14 cellular contexts compared by ENCODE assay signal in genomic region chr12:69392146-69392928, GRCh38. TPM values are rescaled to one million over a fixed set of nuclear protein-coding genes. Genes with fewer than 3 reads are reported as not detected.
A peak's percentile ranks its signal among the peaks of the same experiment; 100 is the strongest.
DNase-seq lines count a peak whose midpoint lies in the region; ATAC-seq, FAIRE-seq and TF ChIP-seq lines count a peak whose summit lies in the region.
"Had no signal": no experiment of that assay in that cellular context is flagged by ENCODE, and none has a peak within 500 bp of the region (broad histone marks: within the 10 kb centered on the region; RNA-seq: fewer than 3 reads in every experiment).

No MANE protein-coding gene starts in this region.

- no peak overlapping the region for H3K27ac Mint-ChIP-seq in activated CD4-positive, alpha-beta T cell treated with anti-CD3 and anti-CD28 coated beads for 36 hours
- H3K27ac Mint-ChIP-seq: activated CD8-positive, alpha-beta T cell treated with anti-CD3 and anti-CD28 coated beads for 36 hours had no signal

- peak overlapping the region; percentile 20 for H3K4me2 ChIP-seq in GM23248 (ENCODE audit: unreplicated experiment)

- no peaks in the 10 kb centered on the region for H3K79me2 ChIP-seq in GM23248 (ENCODE audit: insufficient read depth)

- WGBS in GM23248 (ENCODE audit: low coverage in 1 of 2, low lambda C conversion rate in 2 of 2, missing lambda C conversion rate in 2 of 2), 2 experiments: 96 to 98% methylated on average over 1 of the region's 1 CpG
- 85 to 94% methylated on average over 1 of the region's 1 CpG for WGBS in esophagus squamous epithelium, 2 donors

- H3K4me3 ChIP-seq in GM23248: no peak overlapping the region
- H3K4me3 ChIP-seq in kidney (ENCODE audit: low read length in 2 of 2): no peak overlapping the region
- no peak overlapping the region for H3K4me3 ChIP-seq in esophagus squamous epithelium
- H3K4me3 ChIP-seq: vagina had no signal

- in situ Hi-C loops in GM23248 (cut with MboI): no loop called here

- H3F3A ChIP-seq in GM23248 (ENCODE audit: insufficient read depth): peaks cover 36% of the 10 kb centered on the region

- TF ChIP-seq POLR2A in esophagus squamous epithelium (IDR thresholded peaks at IDR 0.05): no peak

- no peak overlapping the region for H2AFZ ChIP-seq in GM23248

- H3K9me3 ChIP-seq in GM23248 (ENCODE audit: low read depth): peaks cover 2% of the 10 kb centered on the region
- H3K9me3 ChIP-seq in kidney (ENCODE audit: control insufficient read depth in 1 of 2, low read length in 2 of 2): peaks cover 0 to 3% of the 10 kb centered on the region in 2 donors
- H3K9me3 ChIP-seq in esophagus squamous epithelium: peaks cover 0 to 9% (median 8%) of the 10 kb centered on the region in 3 donors
- H3K9me3 ChIP-seq: vagina had no signal

- peaks cover 7% of the 10 kb centered on the region for H3K9me3 Mint-ChIP-seq in activated CD4-positive, alpha-beta T cell treated with anti-CD3 and anti-CD28 coated beads for 36 hours (ENCODE audit: low read depth)

- H3K4me3 Mint-ChIP-seq in activated CD4-positive, alpha-beta T cell treated with anti-CD3 and anti-CD28 coated beads for 36 hours: no peak overlapping the region
- H3K4me3 Mint-ChIP-seq: activated CD8-positive, alpha-beta T cell treated with anti-CD3 and anti-CD28 coated beads for 36 hours had no signal

- H3K27ac ChIP-seq in GM23248 (no peak overlapping the region), kidney (ENCODE audit: low read depth in 2 of 2, low read length in 2 of 2) (no peak overlapping the region), esophagus squamous epithelium (no peak overlapping the region)
- H3K27ac ChIP-seq: vagina had no signal

- H3K27me3 ChIP-seq in GM23248 (replicated peaks; ENCODE audit: insufficient read depth) (no peaks in the 10 kb centered on the region), esophagus squamous epithelium (peaks cover 0 to 11% (median 0%) of the 10 kb centered on the region in 4 donors)
- H3K27me3 ChIP-seq: vagina had no signal

- TF ChIP-seq CTCF in kidney (IDR thresholded peaks at IDR 0.05; ENCODE audit: borderline replicate concordance, extremely low read depth, insufficient read depth) (no peak), esophagus squamous epithelium (IDR thresholded peaks at IDR 0.05) (no peak)

- peaks cover 57% of the 10 kb centered on the region for H3K36me3 Mint-ChIP-seq in activated CD4-positive, alpha-beta T cell treated with anti-CD3 and anti-CD28 coated beads for 36 hours (ENCODE audit: low read depth)

- CTCF ChIA-PET in activated CD4-positive, alpha-beta T cell treated with anti-CD3 and anti-CD28 coated beads for 36 hours (lab: Charles Lee): interaction anchor here (1.4 to 3.3 kb wide), 2 partner anchors 101 to 178 kb away, joined by 3 to 18 read pairs; no protein-coding TSS in a partner anchor

- intact Hi-C loops in activated CD4-positive, alpha-beta T cell treated with anti-CD3 and anti-CD28 coated beads for 36 hours (cut with DNase I, micrococcal nuclease): no loop called here
- intact Hi-C loops in kidney (cut with DNase I) (no loop called here), esophagus squamous epithelium (cut with DNase I) (no loop called here)

- no peaks in the 10 kb centered on the region for H3K27me3 Mint-ChIP-seq in activated CD4-positive, alpha-beta T cell treated with anti-CD3 and anti-CD28 coated beads for 36 hours
- H3K27me3 Mint-ChIP-seq: activated CD8-positive, alpha-beta T cell treated with anti-CD3 and anti-CD28 coated beads for 36 hours had no signal

- peaks cover 21% of the 10 kb centered on the region for H3K4me1 Mint-ChIP-seq in activated CD4-positive, alpha-beta T cell treated with anti-CD3 and anti-CD28 coated beads for 36 hours

- no peak for FAIRE-seq in kidney (lab: Jason Lieb, UNC)
- FAIRE-seq: A204.1 had no signal

- POLR2A ChIA-PET in activated CD4-positive, alpha-beta T cell treated with anti-CD3 and anti-CD28 coated beads for 36 hours (lab: Charles Lee): interaction anchor here (0.7 kb wide), 1 partner anchor 40 kb away, joined by 4 read pairs; no protein-coding TSS in a partner anchor

- peak; percentile 68 for ATAC-seq in activated CD4-positive, alpha-beta T cell treated with anti-CD3 and anti-CD28 coated beads for 36 hours
- peak; percentile 51 for ATAC-seq in HG03460 (IDR thresholded peaks at IDR 0.05; ENCODE audit: unreplicated experiment)
- ATAC-seq: activated CD8-positive, alpha-beta T cell treated with anti-CD3 and anti-CD28 coated beads for 36 hours had no signal

- H3K9me2 ChIP-seq in GM23248 (ENCODE audit: insufficient read depth): no peaks in the 10 kb centered on the region

- no peak for DNase-seq in activated CD4-positive, alpha-beta T cell treated with anti-CD3 and anti-CD28 coated beads for 36 hours
- no peak for DNase-seq in activated CD4-positive, alpha-beta T cell treated with anti-CD3 and anti-CD28 coated beads, Interleukin-2, amount 50 U/mL, for 4 hours
- DNase-seq in GM23248 (peak; percentile 55), kidney tubule cell (ENCODE audit: low spot score) (peak; percentile 20), kidney (no peak), esophagus squamous epithelium (lab: John Stamatoyannopoulos, UW) (no peak), GM19238 (ENCODE audit: insufficient read length, low spot score) (no peak)
- DNase-seq: activated CD8-positive, alpha-beta T cell treated with anti-CD3 and anti-CD28 coated beads for 36 hours; anterior cingulate cortex; NCI-H1105 treated with DMSO at 0.1 percent for 48 hours had no signal

- H3K36me3 ChIP-seq in GM23248 (ENCODE audit: low read depth): no peaks in the 10 kb centered on the region
- H3K36me3 ChIP-seq in kidney (ENCODE audit: control insufficient read depth in 1 of 2, insufficient read depth in 2 of 2, low read length in 2 of 2): peaks cover 4 to 5% of the 10 kb centered on the region in 2 donors
- peaks cover 0 to 31% (median 0%) of the 10 kb centered on the region in 3 donors for H3K36me3 ChIP-seq in esophagus squamous epithelium
- H3K36me3 ChIP-seq: vagina had no signal

- no peak overlapping the region for H3K9ac ChIP-seq in GM23248
- no peak overlapping the region for H3K9ac ChIP-seq in kidney (ENCODE audit: low read length in 2 of 2)

- H3K4me1 ChIP-seq in GM23248 (ENCODE audit: insufficient read depth) (peaks cover 37% of the 10 kb centered on the region), kidney (ENCODE audit: control insufficient read depth in 1 of 2, insufficient read depth in 1 of 2, low read depth in 1 of 2, low read length in 2 of 2) (no peaks in the 10 kb centered on the region), esophagus squamous epithelium (peaks cover 0 to 16% (median 0%) of the 10 kb centered on the region in 3 donors)
- H3K4me1 ChIP-seq: vagina had no signal

- no peaks in the 10 kb centered on the region for H4K20me1 ChIP-seq in GM23248 (ENCODE audit: insufficient read depth)

RNA-seq across cellular contexts. Expression of gene YEATS4, which starts 32.8 kb away (rescaled TPM):
- 10 to 100 TPM; 55.4 to 59.8 TPM for total RNA-seq in activated CD4-positive, alpha-beta T cell treated with anti-CD3 and anti-CD28 coated beads for 36 hours
- 21.6 and 60.4 TPM in 2 replicates for total RNA-seq in GM23248 (2014; rRNA removed; shearing (Covaris generic))
- polyA plus RNA-seq in GM23248 (2016; fragmentation: Nextera tagmentation; extraction: Ambion mirVana): 17.2 and 17.5 TPM in 2 replicates
- 14.5 TPM for total RNA-seq in kidney
- 15.6 TPM for polyA plus RNA-seq in kidney (ENCODE audit: insufficient read depth, low read depth, low replicate concordance)
- 10 to 100 TPM; 15.0 to 36.9 (median 26.2) TPM for total RNA-seq in esophagus squamous epithelium

RNA-seq across cellular contexts. Expression of gene LYZ, which starts 44.2 kb away (rescaled TPM):
- not detected for total RNA-seq in activated CD4-positive, alpha-beta T cell treated with anti-CD3 and anti-CD28 coated beads for 36 hours
- not detected in 2 replicates for total RNA-seq in GM23248 (2014; rRNA removed; shearing (Covaris generic))
- polyA plus RNA-seq in GM23248 (2016; fragmentation: Nextera tagmentation; extraction: Ambion mirVana) (not detected in 2 replicates), kidney (ENCODE audit: insufficient read depth, low read depth, low replicate concordance) (7.1 TPM)
- total RNA-seq in kidney (70.9 TPM), esophagus squamous epithelium (100 to 1,000 TPM in 1 of 4 donors, 10 to 100 TPM in 1, 1 to 10 TPM in 2; 2.7 to 121 (median 23.2) TPM)
- total RNA-seq: activated CD8-positive, alpha-beta T cell treated with anti-CD3 and anti-CD28 coated beads for 36 hours; myocyte had no signal

Comparison
In these comparisons a context has a peak if more than half of its experiments do, and no peak if none do; other contexts are left out.
1. DNase-seq: peak in GM23248 (single experiment) and kidney tubule cell (single experiment); none in activated CD4-positive, alpha-beta T cell treated with anti-CD3 and anti-CD28 coated beads for 36 hours (single experiment), activated CD4-positive, alpha-beta T cell treated with anti-CD3 and anti-CD28 coated beads, Interleukin-2, amount 50 U/mL, for 4 hours (0 of 2), kidney (single experiment), esophagus squamous epithelium (single experiment) and GM19238 (single experiment).